23 cellular contexts compared by ENCODE assay signal in the genomic region with DNA sequence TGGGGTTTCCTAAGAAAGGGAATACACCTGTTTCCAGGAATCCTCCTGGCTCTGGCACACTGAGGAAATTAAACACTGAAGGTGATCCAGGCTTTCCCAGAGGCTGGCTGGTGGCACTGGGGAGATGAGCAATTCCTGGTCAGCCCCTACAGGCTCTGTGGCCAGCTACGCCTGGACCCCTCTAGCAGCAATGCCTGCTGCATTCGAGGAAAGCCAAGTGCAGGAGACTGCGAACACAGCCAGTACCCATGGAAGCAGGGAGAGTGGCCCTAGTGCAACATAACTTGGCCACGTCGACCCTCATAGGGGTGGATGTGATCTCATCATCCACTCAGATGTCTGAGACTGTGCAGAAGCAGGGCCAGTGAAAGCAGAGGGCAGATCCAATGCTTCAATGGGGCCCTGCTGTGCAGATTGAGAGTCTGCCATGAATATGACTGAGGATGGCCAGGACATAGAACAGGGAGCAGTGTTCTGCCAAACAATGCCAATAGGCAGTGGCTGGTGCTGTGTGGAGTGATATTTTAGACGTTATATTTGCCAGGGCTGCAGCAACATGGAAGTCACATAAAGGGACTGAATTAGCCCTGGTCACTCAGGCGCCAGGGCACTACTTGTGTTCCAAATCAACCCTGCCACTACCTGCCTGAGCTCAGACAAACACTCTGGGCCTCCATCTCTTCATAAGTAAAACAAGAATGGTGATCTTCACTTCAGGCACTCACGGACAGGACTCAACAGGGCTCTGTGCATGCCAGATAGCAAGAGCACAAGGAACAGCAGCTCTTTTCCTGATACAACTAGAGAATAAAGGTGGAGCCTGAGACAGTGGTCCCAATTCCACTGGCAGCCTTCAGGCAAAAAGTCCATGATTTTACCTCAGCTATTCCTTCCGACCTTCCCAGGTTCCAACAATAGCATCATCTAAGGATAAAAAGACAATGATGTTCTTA. TPM values are rescaled to one million over a fixed set of nuclear protein-coding genes. Genes with fewer than 3 reads are reported as not detected.
DNase-seq lines count a peak whose midpoint lies in the region; ATAC-seq and TF ChIP-seq lines count a peak whose summit lies in the region.
"Had no signal": no experiment of that assay in that cellular context is flagged by ENCODE, and none has a peak within 500 bp of the region (broad histone marks: within the 10 kb centered on the region; RNA-seq: fewer than 3 reads in every experiment).

No MANE protein-coding gene starts in this region.

- peaks cover 5% of the 10 kb centered on the region for H3K9me3 Mint-ChIP-seq in activated CD8-positive, alpha-beta memory T cell treated with anti-CD3 and anti-CD28 coated beads, Interleukin-2, amount 10 ng/mL, durations not matched to agents 7 days and 5 days (ENCODE audit: low read depth)
- no peaks in the 10 kb centered on the region for H3K9me3 Mint-ChIP-seq in progenitor cell of endocrine pancreas (ENCODE audit: low read depth)

- no peak overlapping the region for H3K27ac Mint-ChIP-seq in activated CD8-positive, alpha-beta memory T cell treated with anti-CD3 and anti-CD28 coated beads, Interleukin-2, amount 10 ng/mL, durations not matched to agents 7 days and 5 days
- H3K27ac Mint-ChIP-seq in progenitor cell of endocrine pancreas = no peak overlapping the region
- H3K27ac Mint-ChIP-seq: activated CD8-positive, alpha-beta T cell treated with anti-CD3 and anti-CD28 coated beads, Interleukin-2, amount 10 ng/mL, durations not matched to agents 7 days and 5 days; activated T-helper 2 cell treated with anti-CD3 and anti-CD28 coated beads, Interferon-gamma antibody, Interleukin-2, Interleukin-4, amounts not matched to agents 10 μg/mL and 5 μg/mL and 100 μg/mL, durations not matched to agents 14 hours and 24 hours and 36 hours had no signal

- DNase-seq in DMS53 treated with DMSO at 0.1 percent for 48 hours (lab: John Stamatoyannopoulos, UW; ENCODE audit: unreplicated experiment) (peak; percentile 17), globus pallidus (ENCODE audit: low spot score) (peak; percentile 79), progenitor cell of endocrine pancreas (ENCODE audit: low spot score, unreplicated experiment) (peak; percentile 6), RWPE1 (ENCODE audit: low spot score) (no peak)
- DNase-seq in activated CD8-positive, alpha-beta memory T cell treated with anti-CD3 and anti-CD28 coated beads, Interleukin-2, amount 10 ng/mL, durations not matched to agents 7 days and 5 days = peak; percentile 33
- DNase-seq: activated CD8-positive, alpha-beta T cell treated with anti-CD3 and anti-CD28 coated beads, Interleukin-2, amount 10 ng/mL, durations not matched to agents 7 days and 5 days; AML-193; central memory CD4-positive, alpha-beta T cell; KBM-7; left lung; MV-4-11; NCI-H2029 treated with DMSO at 0.1 percent for 48 hours; stimulated activated CD4-positive, alpha-beta T cell treated with anti-CD3 and anti-CD28 coated beads, Interleukin-2, amount 100 ng/mL, for 48 hours had no signal

- peaks cover 65% of the 10 kb centered on the region for H3K27me3 Mint-ChIP-seq in activated CD8-positive, alpha-beta memory T cell treated with anti-CD3 and anti-CD28 coated beads, Interleukin-2, amount 10 ng/mL, durations not matched to agents 7 days and 5 days
- H3K27me3 Mint-ChIP-seq in progenitor cell of endocrine pancreas = peaks cover 66% of the 10 kb centered on the region

- CTCF ChIA-PET in activated CD8-positive, alpha-beta memory T cell treated with anti-CD3 and anti-CD28 coated beads, Interleukin-2, amount 10 ng/mL, durations not matched to agents 7 days and 5 days (lab: Charles Lee) = no interaction called here
- CTCF ChIA-PET in RWPE1 (lab: Yijun Ruan, JAX) = interaction anchor here (0.6 to 0.7 kb wide), 2 partner anchors 11 to 21 kb away, joined by 3 read pairs; no protein-coding TSS in a partner anchor

- no peak overlapping the region for H3K4me3 Mint-ChIP-seq in activated CD8-positive, alpha-beta memory T cell treated with anti-CD3 and anti-CD28 coated beads, Interleukin-2, amount 10 ng/mL, durations not matched to agents 7 days and 5 days
- H3K4me3 Mint-ChIP-seq in progenitor cell of endocrine pancreas (ENCODE audit: low read depth) = no peak overlapping the region
- H3K4me3 Mint-ChIP-seq: activated CD8-positive, alpha-beta T cell treated with anti-CD3 and anti-CD28 coated beads, Interleukin-2, amount 10 ng/mL, durations not matched to agents 7 days and 5 days had no signal

- peaks cover 23% of the 10 kb centered on the region for H3K4me1 Mint-ChIP-seq in activated CD8-positive, alpha-beta memory T cell treated with anti-CD3 and anti-CD28 coated beads, Interleukin-2, amount 10 ng/mL, durations not matched to agents 7 days and 5 days
- H3K4me1 Mint-ChIP-seq in progenitor cell of endocrine pancreas (ENCODE audit: low read depth) = peaks cover 35% of the 10 kb centered on the region

- POLR2A ChIA-PET in RWPE1 (lab: Yijun Ruan, JAX; ENCODE audit: low non-redundant PET) = no interaction called here

- ATAC-seq in activated CD8-positive, alpha-beta memory T cell treated with anti-CD3 and anti-CD28 coated beads, Interleukin-2, amount 10 ng/mL, durations not matched to agents 7 days and 5 days = no peak
- no peak for ATAC-seq in HG02973 (IDR thresholded peaks at IDR 0.05; ENCODE audit: unreplicated experiment)
- ATAC-seq in GM18520 (IDR thresholded peaks at IDR 0.05; ENCODE audit: unreplicated experiment) = no peak
- no peak for ATAC-seq in GM18909 (IDR thresholded peaks at IDR 0.05; ENCODE audit: poor library complexity, unreplicated experiment)
- ATAC-seq: activated CD8-positive, alpha-beta T cell treated with anti-CD3 and anti-CD28 coated beads, Interleukin-2, amount 10 ng/mL, durations not matched to agents 7 days and 5 days; left lung had no signal

- H3K27ac ChIP-seq in RWPE1 = no peak overlapping the region
- H3K27ac ChIP-seq: adrenal gland, left lung had no signal

- H3K36me3 Mint-ChIP-seq in activated CD8-positive, alpha-beta memory T cell treated with anti-CD3 and anti-CD28 coated beads, Interleukin-2, amount 10 ng/mL, durations not matched to agents 7 days and 5 days = peaks cover 7% of the 10 kb centered on the region
- no peaks in the 10 kb centered on the region for H3K36me3 Mint-ChIP-seq in progenitor cell of endocrine pancreas (ENCODE audit: insufficient read depth)

- TF ChIP-seq CTCF in progenitor cell of endocrine pancreas (IDR thresholded peaks at IDR 0.05; ENCODE audit: unreplicated experiment) (no peak), RWPE1 (conservative IDR thresholded peaks at IDR 0.05; ENCODE audit: low read depth) (no peak)

RNA-seq across cellular contexts. Expression of gene ZNF488, which starts 2.4 kb away (rescaled TPM):
- under 1 TPM in 1 of 2 experiments, not detected in 1; 0.12 TPM for total RNA-seq in activated CD8-positive, alpha-beta memory T cell treated with anti-CD3 and anti-CD28 coated beads, Interleukin-2, amount 10 ng/mL, durations not matched to agents 7 days and 5 days
- total RNA-seq in progenitor cell of endocrine pancreas = 1.0 and 1.4 TPM in 2 replicates
- total RNA-seq: activated CD8-positive, alpha-beta T cell treated with anti-CD3 and anti-CD28 coated beads, Interleukin-2, amount 10 ng/mL, durations not matched to agents 7 days and 5 days; NCI-H460 had no signal

RNA-seq across cellular contexts. Expression of gene RBP3, which starts 33.5 kb away (rescaled TPM):
- not detected for total RNA-seq in activated CD8-positive, alpha-beta memory T cell treated with anti-CD3 and anti-CD28 coated beads, Interleukin-2, amount 10 ng/mL, durations not matched to agents 7 days and 5 days
- 0.10 TPM in 1 of 2 replicates, not detected in the other for total RNA-seq in progenitor cell of endocrine pancreas
- total RNA-seq: activated CD8-positive, alpha-beta T cell treated with anti-CD3 and anti-CD28 coated beads, Interleukin-2, amount 10 ng/mL, durations not matched to agents 7 days and 5 days; activated T-helper 2 cell treated with anti-CD3 and anti-CD28 coated beads, Interferon-gamma antibody, Interleukin-2, Interleukin-4, amounts not matched to agents 10 μg/mL and 5 μg/mL and 100 μg/mL, durations not matched to agents 14 hours and 24 hours and 36 hours; Caco-2; fibroblast of villous mesenchyme; left lung; myocyte; NCI-H460; pancreas had no signal

RNA-seq across cellular contexts. Expression of gene GDF2, which starts 59.4 kb away (rescaled TPM):
- not detected for total RNA-seq in activated CD8-positive, alpha-beta memory T cell treated with anti-CD3 and anti-CD28 coated beads, Interleukin-2, amount 10 ng/mL, durations not matched to agents 7 days and 5 days
- total RNA-seq in progenitor cell of endocrine pancreas = not detected in 2 replicates
- total RNA-seq: activated CD8-positive, alpha-beta T cell treated with anti-CD3 and anti-CD28 coated beads, Interleukin-2, amount 10 ng/mL, durations not matched to agents 7 days and 5 days; activated T-helper 2 cell treated with anti-CD3 and anti-CD28 coated beads, Interferon-gamma antibody, Interleukin-2, Interleukin-4, amounts not matched to agents 10 μg/mL and 5 μg/mL and 100 μg/mL, durations not matched to agents 14 hours and 24 hours and 36 hours; adrenal gland; Caco-2; fibroblast of villous mesenchyme; left lung; myocyte; NCI-H460; pancreas had no signal
